ENCODE assay signal across 14 cellular contexts in the genomic region with DNA sequence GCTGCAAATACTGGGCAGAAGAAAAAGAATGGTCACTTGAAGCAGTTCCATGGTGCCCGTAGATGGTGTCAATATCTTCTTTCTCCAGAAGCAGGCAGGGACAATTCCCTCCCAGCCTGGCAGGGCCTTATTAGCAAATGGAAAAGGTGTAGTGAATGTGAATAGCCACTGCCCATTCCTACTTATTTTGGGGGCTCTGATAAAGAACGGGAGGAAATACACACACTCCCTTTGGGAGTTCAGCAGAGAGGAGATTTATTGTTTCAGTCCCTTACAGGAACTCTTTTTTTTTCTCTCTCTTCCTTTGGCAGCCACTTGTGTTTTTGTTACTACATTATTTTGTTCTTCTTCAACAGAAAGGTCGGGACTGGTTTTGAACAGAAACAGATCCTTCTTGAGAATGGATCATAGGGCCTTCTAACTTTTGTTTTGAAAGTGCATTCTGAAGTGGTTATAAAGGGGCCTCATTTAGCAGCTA. TPM values are rescaled to one million over a fixed set of nuclear protein-coding genes. Genes with fewer than 3 reads are reported as not detected.
DNase-seq lines count a peak whose midpoint lies in the region; ATAC-seq, FAIRE-seq and TF ChIP-seq lines count a peak whose summit lies in the region.
"Had no signal": no experiment of that assay in that cellular context is flagged by ENCODE, and none has a peak within 500 bp of the region (broad histone marks: within the 10 kb centered on the region; RNA-seq: fewer than 3 reads in every experiment).

A gene with protein sequence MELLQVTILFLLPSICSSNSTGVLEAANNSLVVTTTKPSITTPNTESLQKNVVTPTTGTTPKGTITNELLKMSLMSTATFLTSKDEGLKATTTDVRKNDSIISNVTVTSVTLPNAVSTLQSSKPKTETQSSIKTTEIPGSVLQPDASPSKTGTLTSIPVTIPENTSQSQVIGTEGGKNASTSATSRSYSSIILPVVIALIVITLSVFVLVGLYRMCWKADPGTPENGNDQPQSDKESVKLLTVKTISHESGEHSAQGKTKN (minus strand): TSS at position 159 of the 478 bp plus-strand sequence. CDS start 108 bp downstream, at position 51.

- H3K4me3 ChIP-seq in dorsolateral prefrontal cortex (peak within 1 kb of the TSS in 39 of 59 donors; percentile 4 to 45 (median 19)), kidney (ENCODE audit: low read length in 2 of 2) (peak within 1 kb of the TSS; percentile 71 to 83), sigmoid colon (peak within 1 kb of the TSS in 3 of 4 donors; percentile 1 to 11 (median 4))

- intact Hi-C loops in dorsolateral prefrontal cortex (cut with DNase I) (no loop called here), kidney (cut with DNase I) (no loop called here), sigmoid colon (cut with DNase I) (no loop called here)

- TF ChIP-seq CTCF in dorsolateral prefrontal cortex (IDR thresholded peaks at IDR 0.05 in 54 of 56, conservative IDR thresholded peaks at IDR 0.05 in 2 of 56; ENCODE audit: low read depth in 1 of 56, partially characterized antibody in 56 of 56) (no peak), kidney (IDR thresholded peaks at IDR 0.05; ENCODE audit: borderline replicate concordance, extremely low read depth, insufficient read depth) (no peak), sigmoid colon (IDR thresholded peaks at IDR 0.05) (no peak)

- H3K9ac ChIP-seq in kidney (ENCODE audit: low read length in 2 of 2) = peak within 1 kb of the TSS; percentile 37 to 51

- DNase-seq in EH (ENCODE audit: low read depth) (peak; percentile 54), dorsolateral prefrontal cortex (no peak), kidney (no peak), sigmoid colon (no peak), GM12891 (ENCODE audit: insufficient read length, low spot score) (no peak), NCI-H526 (lab: John Stamatoyannopoulos, UW) (no peak), HuH-7.5 (ENCODE audit: low spot score) (no peak)
- DNase-seq: activated CD4-positive, alpha-beta T cell treated with anti-CD3 and anti-CD28 coated beads, Interleukin-2, amount 50 U/mL, for 1 hour; effector CD4-positive, alpha-beta T cell; naive B cell; NCI-H1436; NCI-H82 had no signal

- FAIRE-seq in kidney (lab: Jason Lieb, UNC) (no peak), GM12891 (lab: Jason Lieb, UNC) (no peak)

- H3K4me1 ChIP-seq in kidney (ENCODE audit: control insufficient read depth in 1 of 2, insufficient read depth in 1 of 2, low read depth in 1 of 2, low read length in 2 of 2) (no peaks in the 10 kb centered on the region), sigmoid colon (peaks cover 0 to 13% (median 11%) of the 10 kb centered on the region in 4 donors)

- WGBS in sigmoid colon, 2 donors = 34 to 53% methylated on average over 3 of the region's 3 CpGs

- H3K36me3 ChIP-seq in kidney (ENCODE audit: control insufficient read depth in 1 of 2, insufficient read depth in 2 of 2, low read length in 2 of 2) = no peaks in the 10 kb centered on the region
- no peaks in the 10 kb centered on the region for H3K36me3 ChIP-seq in sigmoid colon

- no peak for TF ChIP-seq POLR2A in sigmoid colon (IDR thresholded peaks at IDR 0.05)
- no peak for TF ChIP-seq POLR2A in GM12891 (IDR thresholded peaks at IDR 0.05; ENCODE audit: low read depth, low read length)

- TF ChIP-seq EP300 in sigmoid colon (IDR thresholded peaks at IDR 0.05) = no peak

- H3K9me3 ChIP-seq in kidney (ENCODE audit: control insufficient read depth in 1 of 2, low read length in 2 of 2) (no peaks in the 10 kb centered on the region), sigmoid colon (no peaks in the 10 kb centered on the region)

- no peaks in the 10 kb centered on the region for H3K27me3 ChIP-seq in dorsolateral prefrontal cortex
- no peaks in the 10 kb centered on the region for H3K27me3 ChIP-seq in sigmoid colon

- H3K27ac ChIP-seq in dorsolateral prefrontal cortex (peak within 1 kb of the TSS in 12 of 59 donors; percentile 1 to 56 (median 26)), kidney (ENCODE audit: low read depth in 2 of 2, low read length in 2 of 2) (peak within 1 kb of the TSS; percentile 42 to 58), sigmoid colon (peak within 1 kb of the TSS in 2 of 4 donors; percentile 26 to 28)

- ATAC-seq in HG02938 (IDR thresholded peaks at IDR 0.05; ENCODE audit: unreplicated experiment) = no peak

TF ChIP-seq in GM12891, 5 proteins besides CTCF, POLR2A, EP300 and RAD21:
- TF ChIP-seq POLR2AphosphoS5 (IDR thresholded peaks at IDR 0.05; ENCODE audit: low read depth, low read length) (no peak), TAF1 (IDR thresholded peaks at IDR 0.05; ENCODE audit: low read depth, low read length) (no peak), PAX5 (IDR thresholded peaks at IDR 0.05; ENCODE audit: insufficient read depth, low read length, severe bottlenecking) (no peak), SPI1 (IDR thresholded peaks at IDR 0.05; ENCODE audit: low read depth, low read length) (no peak), POU2F2 (IDR thresholded peaks at IDR 0.05; ENCODE audit: low read depth, low read length) (no peak)

RNA-seq across cellular contexts. Expression of the gene that starts here (rescaled TPM):
- total RNA-seq in dorsolateral prefrontal cortex (10 to 100 TPM in 19 of 120 experiments, 1 to 10 TPM in 101; 2.3 to 16.9 (median 6.2) TPM), kidney (48.1 TPM), sigmoid colon (10 to 100 TPM in 1 of 4 donors, 1 to 10 TPM in 3; 5.3 to 14.7 (median 6.9) TPM)
- polyA plus RNA-seq in kidney (ENCODE audit: insufficient read depth, low read depth, low replicate concordance) (140 TPM), sigmoid colon (1 to 10 TPM; 1.2 to 3.1 (median 2.1) TPM)
- not detected for polyA plus RNA-seq in GM12891 (2012; ENCODE audit: low read depth, missing spikeins)
- total RNA-seq: G401 had no signal

Comparison
In these comparisons a context has a peak if more than half of its experiments do, and no peak if none do; other contexts are left out.
1. RNA of the gene that starts here (polyA plus RNA-seq): 140 TPM in kidney (single experiment); 1.2 to 3.1 TPM in sigmoid colon; every median in the first group is over 10 times any median in the second.
2. H3K4me3 ChIP-seq: peak in every context shown above with its lines; median percentile 77 in kidney; 19 in dorsolateral prefrontal cortex; 4 in sigmoid colon.